Comparison of ENCODE assay signal across 10 cellular contexts in genomic region chr14:30355431-30355913, GRCh38.
A peak's percentile ranks its signal among the peaks of the same experiment; 100 is the strongest.
DNase-seq lines count a peak whose midpoint lies in the region; ATAC-seq, FAIRE-seq and TF ChIP-seq lines count a peak whose summit lies in the region.
"Had no signal": no experiment of that assay in that cellular context is flagged by ENCODE, and none has a peak within 500 bp of the region (broad histone marks: within the 10 kb centered on the region; RNA-seq: fewer than 3 reads in every experiment).

No MANE protein-coding gene starts in this region.

- no peak overlapping the region for H3K4me3 Mint-ChIP-seq in endodermal cell

- ATAC-seq in GM18508 (IDR thresholded peaks at IDR 0.05; ENCODE audit: insufficient read depth, unreplicated experiment) (peak; percentile 67), GM21390 (IDR thresholded peaks at IDR 0.05; ENCODE audit: unreplicated experiment) (peak; percentile 77), HG03439 (IDR thresholded peaks at IDR 0.05; ENCODE audit: unreplicated experiment) (peak; percentile 66)

- H3K36me3 Mint-ChIP-seq in endodermal cell (ENCODE audit: low read depth): peaks cover 5% of the 10 kb centered on the region

- H3K4me3 ChIP-seq in endodermal cell (ENCODE audit: low read length) (no peak overlapping the region), BE2C (ENCODE audit: low read depth, low read length) (no peak overlapping the region), sigmoid colon (no peak overlapping the region), kidney (ENCODE audit: low read length in 2 of 2) (no peak overlapping the region)
- H3K4me3 ChIP-seq: vagina had no signal

- intact Hi-C loops in sigmoid colon (cut with DNase I): no loop called here
- intact Hi-C loops in kidney (cut with DNase I): no loop called here

- FAIRE-seq in kidney (lab: Jason Lieb, UNC): no peak

- H3K27me3 ChIP-seq in endodermal cell (ENCODE audit: control insufficient read depth, insufficient read depth, low read length, poor library complexity, severe bottlenecking): peaks cover 11% of the 10 kb centered on the region
- peaks cover 7% of the 10 kb centered on the region; the same call in 1 of the 2 replicates for H3K27me3 ChIP-seq in BE2C
- no peaks in the 10 kb centered on the region for H3K27me3 ChIP-seq in sigmoid colon
- H3K27me3 ChIP-seq: vagina had no signal

- peaks cover 19% of the 10 kb centered on the region for H3K4me1 ChIP-seq in endodermal cell (ENCODE audit: control insufficient read depth, insufficient read depth, low read length)
- no peaks in the 10 kb centered on the region for H3K4me1 ChIP-seq in BE2C
- H3K4me1 ChIP-seq in sigmoid colon: no peaks in the 10 kb centered on the region
- no peaks in the 10 kb centered on the region for H3K4me1 ChIP-seq in kidney (ENCODE audit: control insufficient read depth in 1 of 2, insufficient read depth in 1 of 2, low read depth in 1 of 2, low read length in 2 of 2)
- H3K4me1 ChIP-seq: vagina had no signal

- peak; percentile 51 for DNase-seq in endodermal cell
- DNase-seq in NCI-H1048 (lab: John Stamatoyannopoulos, UW): no peak
- DNase-seq in BE2C: no peak
- DNase-seq in sigmoid colon: no peak
- no peak for DNase-seq in kidney
- DNase-seq: amniotic stem cell had no signal

- no peak overlapping the region for H3K27ac Mint-ChIP-seq in endodermal cell

- H3K36me3 ChIP-seq in endodermal cell (ENCODE audit: control insufficient read depth, insufficient read depth, low read length): no peaks in the 10 kb centered on the region
- H3K36me3 ChIP-seq in BE2C: no peaks in the 10 kb centered on the region
- H3K36me3 ChIP-seq in sigmoid colon: no peaks in the 10 kb centered on the region
- H3K36me3 ChIP-seq in kidney (ENCODE audit: control insufficient read depth in 1 of 2, insufficient read depth in 2 of 2, low read length in 2 of 2): no peaks in the 10 kb centered on the region
- H3K36me3 ChIP-seq: vagina had no signal

- peaks cover 26% of the 10 kb centered on the region for H3K27me3 Mint-ChIP-seq in endodermal cell (ENCODE audit: insufficient read depth)

- TF ChIP-seq POLR2A in sigmoid colon (IDR thresholded peaks at IDR 0.05): no peak

- peaks cover 11% of the 10 kb centered on the region for H3K9me3 Mint-ChIP-seq in endodermal cell

- no peak for TF ChIP-seq CTCF in endodermal cell (conservative IDR thresholded peaks at IDR 0.05)
- no peak for TF ChIP-seq CTCF in BE2C (IDR thresholded peaks at IDR 0.05; ENCODE audit: low read depth, low read length)
- TF ChIP-seq CTCF in sigmoid colon (IDR thresholded peaks at IDR 0.05): no peak
- TF ChIP-seq CTCF in kidney (IDR thresholded peaks at IDR 0.05; ENCODE audit: borderline replicate concordance, extremely low read depth, insufficient read depth): no peak

- H3K4me1 Mint-ChIP-seq in endodermal cell: peaks cover 39% of the 10 kb centered on the region

- H3K9me3 ChIP-seq in endodermal cell (ENCODE audit: control insufficient read depth, low read length) (peaks cover 10% of the 10 kb centered on the region), BE2C (no peaks in the 10 kb centered on the region), sigmoid colon (no peaks in the 10 kb centered on the region), kidney (ENCODE audit: control insufficient read depth in 1 of 2, low read length in 2 of 2) (no peaks in the 10 kb centered on the region)
- H3K9me3 ChIP-seq: vagina had no signal

- H3K27ac ChIP-seq in endodermal cell (ENCODE audit: low read depth, low read length) (no peak overlapping the region), sigmoid colon (no peak overlapping the region), kidney (ENCODE audit: low read depth in 2 of 2, low read length in 2 of 2) (no peak overlapping the region)
- H3K27ac ChIP-seq: vagina had no signal

- H3K9ac ChIP-seq in endodermal cell (ENCODE audit: extremely low read depth, low read length, poor library complexity, severe bottlenecking) (no peak overlapping the region), kidney (ENCODE audit: low read length in 2 of 2) (no peak overlapping the region)

- 58 to 86% methylated on average over 1 to 5 of the region's 5 CpGs for WGBS in endodermal cell (ENCODE audit: insufficient coverage in 1 of 2, insufficient read length in 1 of 2), 2 experiments
- 39 to 41% methylated on average over 5 of the region's 5 CpGs for WGBS in sigmoid colon, 2 donors

- TF ChIP-seq EP300 in sigmoid colon (IDR thresholded peaks at IDR 0.05): no peak
